ENCODE assay signal across 8 cellular contexts in the genomic region with DNA sequence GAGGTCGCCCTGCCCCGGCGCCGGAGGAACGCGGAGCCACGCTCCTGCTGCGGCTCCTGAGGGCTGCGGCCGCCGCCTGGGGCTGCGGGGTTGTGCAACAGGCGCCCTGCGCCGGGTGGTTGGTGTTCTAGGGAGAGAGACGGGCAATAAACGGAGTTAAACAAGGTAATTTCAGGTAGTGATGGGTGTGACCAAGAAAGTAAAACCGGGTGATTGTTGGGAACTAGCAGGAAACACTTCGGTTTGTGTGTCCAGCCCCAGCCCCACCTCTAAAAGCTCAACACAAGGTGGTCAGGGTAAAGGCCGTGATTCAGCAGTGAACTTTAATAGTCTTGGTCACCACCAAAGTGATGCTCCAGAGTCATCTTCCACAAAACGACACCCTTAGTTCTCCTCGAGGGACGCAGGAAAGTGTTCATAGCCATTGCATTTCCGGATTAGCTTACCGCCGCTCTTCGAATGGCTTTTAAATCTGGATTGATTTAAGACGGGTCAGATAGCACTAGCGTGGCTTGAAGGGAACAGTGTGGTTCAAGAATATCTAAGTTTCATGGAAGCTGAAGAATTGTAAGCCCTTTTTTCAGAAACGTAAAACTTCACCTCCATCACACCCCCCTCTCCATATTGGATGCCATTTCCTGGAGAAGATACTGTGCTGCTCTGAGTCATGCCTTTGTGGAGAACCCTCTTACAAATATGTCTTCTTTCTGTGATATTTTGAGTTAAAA. TPM values are rescaled to one million over a fixed set of nuclear protein-coding genes. Genes with fewer than 3 reads are reported as not detected.
DNase-seq lines count a peak whose midpoint lies in the region; ATAC-seq and TF ChIP-seq lines count a peak whose summit lies in the region.

No MANE protein-coding gene starts in this region.

- H3K27ac Mint-ChIP-seq in activated naive CD8-positive, alpha-beta T cell treated with anti-CD3 and anti-CD28 coated beads, Interleukin-2, amount 50 U/mL, for 24 hours: peak overlapping the region; percentile 92

- H3K4me3 Mint-ChIP-seq in activated naive CD8-positive, alpha-beta T cell treated with anti-CD3 and anti-CD28 coated beads, Interleukin-2, amount 50 U/mL, for 24 hours: peak overlapping the region; percentile 91

- peaks cover 40% of the 10 kb centered on the region for H3K4me1 Mint-ChIP-seq in activated naive CD8-positive, alpha-beta T cell treated with anti-CD3 and anti-CD28 coated beads, Interleukin-2, amount 50 U/mL, for 24 hours

- H3K36me3 Mint-ChIP-seq in activated naive CD8-positive, alpha-beta T cell treated with anti-CD3 and anti-CD28 coated beads, Interleukin-2, amount 50 U/mL, for 24 hours (ENCODE audit: low read depth): peaks cover 18% of the 10 kb centered on the region

- no peak for TF ChIP-seq CTCF in AG10803 (conservative IDR thresholded peaks at IDR 0.05; ENCODE audit: low read length)

- intact Hi-C loops in left ventricle myocardium superior (cut with micrococcal nuclease): loop anchor here (5.0 kb wide), 1 partner anchor 139 kb away; a partner anchor contains a TSS

- H3K9me3 Mint-ChIP-seq in activated naive CD8-positive, alpha-beta T cell treated with anti-CD3 and anti-CD28 coated beads, Interleukin-2, amount 50 U/mL, for 24 hours: no peaks in the 10 kb centered on the region

- H3K4me3 ChIP-seq in AG10803 (ENCODE audit: low read length): peak overlapping the region; percentile 92

- no peak for TF ChIP-seq POLR2A in GM18505 (IDR thresholded peaks at IDR 0.05; ENCODE audit: borderline replicate concordance, extremely low read depth, insufficient read depth, insufficient read length)

- peak; percentile 53 for DNase-seq in AG10803 (ENCODE audit: low read depth)
- DNase-seq in NCI-H82 treated with DMSO at 0.1 percent for 48 hours (lab: John Stamatoyannopoulos, UW; ENCODE audit: unreplicated experiment): peak; percentile 31
- no peak for DNase-seq in activated naive CD8-positive, alpha-beta T cell treated with anti-CD3 and anti-CD28 coated beads, Interleukin-2, amount 50 U/mL, for 24 hours
- no peak for DNase-seq in left ventricle myocardium superior
- DNase-seq in retina: peak; percentile 72
- no peak for DNase-seq in globus pallidus (ENCODE audit: low spot score)

- ATAC-seq in GM18505 (IDR thresholded peaks at IDR 0.05; ENCODE audit: unreplicated experiment): peak; percentile 18
- ATAC-seq in HG03135 (IDR thresholded peaks at IDR 0.05; ENCODE audit: unreplicated experiment): peak; percentile 17
- peak; percentile 29 for ATAC-seq in activated naive CD8-positive, alpha-beta T cell treated with anti-CD3 and anti-CD28 coated beads, Interleukin-2, amount 50 U/mL, for 24 hours
- ATAC-seq in left ventricle myocardium superior: peak; percentile 60

- no peaks in the 10 kb centered on the region for H3K27me3 Mint-ChIP-seq in activated naive CD8-positive, alpha-beta T cell treated with anti-CD3 and anti-CD28 coated beads, Interleukin-2, amount 50 U/mL, for 24 hours

RNA-seq across cellular contexts. Expression of a gene that starts 0.7 kb away (rescaled TPM):
- 85.0 TPM for total RNA-seq in left ventricle myocardium superior

RNA-seq across cellular contexts. Expression of a gene that starts 24.4 kb away (rescaled TPM):
- total RNA-seq in left ventricle myocardium superior: not detected

Comparison
In these comparisons a context has a peak if more than half of its experiments do, and no peak if none do; other contexts are left out.
1. DNase-seq: peak in AG10803 (single experiment), NCI-H82 treated with DMSO at 0.1 percent for 48 hours (single experiment) and retina (single experiment); none in activated naive CD8-positive, alpha-beta T cell treated with anti-CD3 and anti-CD28 coated beads, Interleukin-2, amount 50 U/mL, for 24 hours (single experiment), left ventricle myocardium superior (single experiment) and globus pallidus (single experiment).
2. Peak in every context shown above with its lines, with median percentiles within 50 percentile points of each other: ATAC-seq.